Comparison of ENCODE assay signal across 20 cellular contexts in the genomic region with DNA sequence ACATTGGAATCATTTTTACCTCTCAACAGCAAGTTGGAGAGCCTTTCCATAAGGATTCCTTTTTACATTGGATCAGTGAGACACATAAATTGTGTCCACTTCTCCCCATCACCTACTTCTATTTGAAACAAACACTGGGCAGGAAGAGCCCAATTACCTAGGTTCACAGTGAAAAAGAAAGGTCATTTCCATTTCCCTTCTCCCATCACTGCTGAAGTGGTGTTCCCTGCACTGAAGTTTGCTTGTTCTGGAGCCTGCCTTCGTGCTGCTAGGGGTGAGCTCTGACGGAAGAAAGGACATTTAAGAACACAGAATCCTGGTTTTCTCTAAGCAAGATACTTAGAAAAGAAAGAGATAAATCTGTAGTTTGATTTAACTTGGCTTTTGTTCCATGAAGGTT.
"Had no signal": no experiment of that assay in that cellular context is flagged by ENCODE, and none has a peak within 500 bp of the region (broad histone marks: within the 10 kb centered on the region; RNA-seq: fewer than 3 reads in every experiment).

No MANE protein-coding gene starts in this region.

- H3K27ac ChIP-seq: cardiac muscle cell, esophagus muscularis mucosa, hepatocyte, left lung, spleen, thyroid gland had no signal

- H3K36me3 ChIP-seq: cardiac muscle cell, esophagus muscularis mucosa, left lung, spleen, thyroid gland had no signal

- H3K27me3 ChIP-seq: cardiac muscle cell, esophagus muscularis mucosa, hepatocyte, left lung, thyroid gland had no signal

- H3K4me2 ChIP-seq: hepatocyte had no signal

- H2AFZ ChIP-seq: hepatocyte had no signal

- H3K9me3 ChIP-seq: esophagus muscularis mucosa, left lung, thyroid gland had no signal

- H3K4me3 ChIP-seq: cardiac muscle cell, esophagus muscularis mucosa, hepatocyte, left lung, lung, spleen, thyroid gland had no signal

- H3K4me1 ChIP-seq: esophagus muscularis mucosa, left lung, thyroid gland had no signal

- DNase-seq: activated CD4-positive, alpha-beta T cell treated with anti-CD3 and anti-CD28 coated beads for 4 hours; activated CD4-positive, alpha-beta T cell treated with anti-CD3 and anti-CD28 coated beads, Interleukin-2, amount 50 U/mL, for 48 hours; activated CD4-positive, CD25-positive, alpha-beta regulatory T cell; activated naive CD4-positive, alpha-beta T cell treated with anti-CD3 and anti-CD28 coated beads for 36 hours; activated T-cell treated with anti-CD3 and anti-CD28 coated beads, Interleukin-2, amount 50 U/mL, for 48 hours; amygdala; effector memory CD4-positive, alpha-beta T cell; glutamatergic neuron; kidney glomerular epithelial cell; left lung; naive B cell; spleen; stimulated activated CD4-positive, alpha-beta T cell treated with anti-CD3 and anti-CD28 coated beads, Interleukin-4, amount 100 ng/mL, for 24 hours; substantia nigra; T-helper 9 cell; thyroid gland had no signal

- ATAC-seq: left lung had no signal
